In the genomic region with DNA sequence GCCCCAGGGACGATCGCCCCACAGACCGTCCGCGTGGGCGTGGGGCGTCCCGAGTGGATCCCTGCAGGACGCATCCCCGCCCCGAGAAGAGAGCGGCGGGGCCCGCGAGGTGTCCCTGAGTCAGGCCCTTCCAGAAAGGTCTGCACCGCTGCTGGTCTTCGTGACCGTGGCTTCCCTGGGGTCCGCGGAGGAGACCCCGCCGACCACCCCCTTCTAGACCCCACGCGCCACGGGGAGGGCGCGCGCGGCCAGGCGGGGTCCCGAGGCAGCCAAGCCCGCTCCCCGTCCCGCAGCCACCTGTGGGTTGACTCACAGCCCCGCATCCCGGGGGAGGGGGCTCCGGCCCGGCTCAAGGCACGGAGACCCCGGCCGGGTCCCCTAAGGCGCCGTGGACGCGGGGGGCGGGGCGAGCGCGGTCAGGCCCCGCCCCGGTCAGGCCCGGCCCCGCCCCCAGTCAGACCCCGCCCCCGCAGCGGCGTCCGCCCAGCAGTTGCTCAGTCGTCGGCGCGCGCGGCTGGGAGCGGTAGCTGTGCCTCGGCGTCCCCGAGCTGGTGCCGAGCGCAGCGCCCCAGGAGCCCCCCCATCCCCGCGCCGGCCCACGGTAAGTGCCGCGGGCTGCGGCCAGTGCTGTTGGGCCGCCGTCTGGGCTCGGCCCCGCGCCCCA, we compare ENCODE assay signal across 8 cellular contexts. TPM values are rescaled to one million over a fixed set of nuclear protein-coding genes. Genes with fewer than 3 reads are reported as not detected.
DNase-seq lines count a peak whose midpoint lies in the region; ATAC-seq, FAIRE-seq and TF ChIP-seq lines count a peak whose summit lies in the region.

A gene with protein sequence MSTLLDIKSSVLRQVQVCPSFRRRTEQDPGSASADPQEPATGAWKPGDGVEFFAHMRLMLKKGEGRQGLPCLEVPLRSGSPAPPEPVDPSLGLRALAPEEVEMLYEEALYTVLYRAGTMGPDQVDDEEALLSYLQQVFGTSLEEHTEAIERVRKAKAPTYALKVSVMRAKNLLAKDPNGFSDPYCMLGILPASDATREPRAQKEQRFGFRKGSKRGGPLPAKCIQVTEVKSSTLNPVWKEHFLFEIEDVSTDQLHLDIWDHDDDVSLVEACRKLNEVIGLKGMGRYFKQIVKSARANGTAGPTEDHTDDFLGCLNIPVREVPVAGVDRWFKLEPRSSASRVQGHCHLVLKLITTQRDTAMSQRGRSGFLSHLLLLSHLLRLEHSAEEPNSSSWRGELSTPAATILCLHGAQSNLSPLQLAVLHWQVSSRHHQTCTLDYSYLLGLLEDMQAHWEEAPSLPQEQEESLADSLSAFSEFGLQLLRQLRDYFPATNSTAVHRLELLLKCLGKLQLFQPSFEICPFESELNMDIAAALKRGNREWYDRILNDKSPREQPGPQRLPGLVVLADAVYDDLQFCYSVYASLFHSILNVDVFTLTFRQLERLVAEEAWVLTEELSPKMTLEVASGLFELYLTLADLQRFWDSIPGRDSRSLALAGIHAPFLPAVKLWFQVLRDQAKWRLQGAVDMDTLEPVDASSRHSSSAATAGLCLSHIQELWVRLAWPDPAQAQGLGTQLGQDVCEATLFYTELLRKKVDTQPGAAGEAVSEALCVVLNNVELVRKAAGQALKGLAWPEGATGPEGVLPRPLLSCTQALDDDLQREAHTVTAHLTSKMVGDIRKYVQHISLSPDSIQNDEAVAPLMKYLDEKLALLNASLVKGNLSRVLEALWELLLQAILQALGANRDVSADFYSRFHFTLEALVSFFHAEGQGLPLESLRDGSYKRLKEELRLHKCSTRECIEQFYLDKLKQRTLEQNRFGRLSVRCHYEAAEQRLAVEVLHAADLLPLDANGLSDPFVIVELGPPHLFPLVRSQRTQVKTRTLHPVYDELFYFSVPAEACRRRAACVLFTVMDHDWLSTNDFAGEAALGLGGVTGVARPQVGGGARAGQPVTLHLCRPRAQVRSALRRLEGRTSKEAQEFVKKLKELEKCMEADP (plus strand): TSS at position 497 of the 664 bp plus-strand sequence. CDS start 4,905 bp downstream, outside the sequence.

- H3K27me3 ChIP-seq in colonic mucosa (peaks cover 49% of the 10 kb centered on the region), thoracic aorta (replicated peaks; ENCODE audit: insufficient read depth) (peaks cover 10% of the 10 kb centered on the region)

- TF ChIP-seq POLR2A in H54 (IDR thresholded peaks at IDR 0.05; ENCODE audit: low read depth, low read length) = peak; percentile 51

- peaks cover 31% of the 10 kb centered on the region for H3K27me3 Mint-ChIP-seq in T-helper 2 cell treated with Interferon-gamma antibody and Interleukin-4, amounts not matched to agents 5 μg/mL and 100 μg/mL, for 36 hours (ENCODE audit: low read depth)
- H3K27me3 Mint-ChIP-seq in memory B cell = no peaks in the 10 kb centered on the region

- DNase-seq in H54 (ENCODE audit: insufficient read length, low spot score) (no peak), colonic mucosa (peak; percentile 64), memory B cell (ENCODE audit: low spot score in 2 of 2) (peak; percentile 59 to 69), thoracic aorta (ENCODE audit: low spot score) (no peak), dedifferentiated amniotic fluid mesenchymal stem cell (ENCODE audit: extremely low spot score) (no peak), HCEC 1CT (no peak)
- no peak for DNase-seq in T-helper 2 cell treated with Interferon-gamma antibody and Interleukin-4, amounts not matched to agents 5 μg/mL and 100 μg/mL, for 36 hours (ENCODE audit: low spot score)

- no peaks in the 10 kb centered on the region for H3K36me3 ChIP-seq in colonic mucosa
- H3K36me3 ChIP-seq in thoracic aorta = no peaks in the 10 kb centered on the region

- H3K9me3 Mint-ChIP-seq in T-helper 2 cell treated with Interferon-gamma antibody and Interleukin-4, amounts not matched to agents 5 μg/mL and 100 μg/mL, for 36 hours = no peaks in the 10 kb centered on the region
- no peaks in the 10 kb centered on the region for H3K9me3 Mint-ChIP-seq in memory B cell

- ATAC-seq in memory B cell (ENCODE audit: low read depth) = peak; percentile 39
- ATAC-seq in thoracic aorta (ENCODE audit: insufficient number of reproducible peaks, low FRiP score, low read depth) = no peak
- no peak for ATAC-seq in GM18909 (IDR thresholded peaks at IDR 0.05; ENCODE audit: poor library complexity, unreplicated experiment)

- H3K4me3 ChIP-seq in colonic mucosa (peak within 1 kb of the TSS; percentile 33), thoracic aorta (peak within 1 kb of the TSS; percentile 56)

- no peaks in the 10 kb centered on the region for H3K36me3 Mint-ChIP-seq in T-helper 2 cell treated with Interferon-gamma antibody and Interleukin-4, amounts not matched to agents 5 μg/mL and 100 μg/mL, for 36 hours (ENCODE audit: low read depth)
- H3K36me3 Mint-ChIP-seq in memory B cell = no peaks in the 10 kb centered on the region

- peak within 1 kb of the TSS; percentile 72 for H3K4me3 Mint-ChIP-seq in T-helper 2 cell treated with Interferon-gamma antibody and Interleukin-4, amounts not matched to agents 5 μg/mL and 100 μg/mL, for 36 hours
- H3K4me3 Mint-ChIP-seq in memory B cell = peak within 1 kb of the TSS; percentile 84

- H3K27ac ChIP-seq in colonic mucosa = no peak within 1 kb of the TSS
- H3K27ac ChIP-seq in thoracic aorta = no peak within 1 kb of the TSS

- H3K4me1 ChIP-seq in colonic mucosa (peaks cover 19% of the 10 kb centered on the region), thoracic aorta (ENCODE audit: control insufficient read depth in 1 of 2, low read depth in 2 of 2) (peaks cover 12 to 26% of the 10 kb centered on the region in 2 donors)

- no peak for FAIRE-seq in H54 (lab: Jason Lieb, UNC)

- H3K27ac Mint-ChIP-seq in T-helper 2 cell treated with Interferon-gamma antibody and Interleukin-4, amounts not matched to agents 5 μg/mL and 100 μg/mL, for 36 hours = no peak within 1 kb of the TSS
- H3K27ac Mint-ChIP-seq in memory B cell = peak within 1 kb of the TSS; percentile 97

- H3K4me1 Mint-ChIP-seq in T-helper 2 cell treated with Interferon-gamma antibody and Interleukin-4, amounts not matched to agents 5 μg/mL and 100 μg/mL, for 36 hours (ENCODE audit: low read depth) = peaks cover 12% of the 10 kb centered on the region
- H3K4me1 Mint-ChIP-seq in memory B cell = peaks cover 6% of the 10 kb centered on the region

- H3K9ac ChIP-seq in colonic mucosa (ENCODE audit: low read depth in 2 of 2, low read length in 2 of 2) = peak within 1 kb of the TSS in 1 of 2 donors; percentile 60

- no peaks in the 10 kb centered on the region for H3K9me3 ChIP-seq in colonic mucosa
- H3K9me3 ChIP-seq in thoracic aorta = peaks cover 5% of the 10 kb centered on the region

- intact Hi-C loops in colonic mucosa (cut with DNase I) = no loop called here

- TF ChIP-seq CTCF in colonic mucosa (IDR thresholded peaks at IDR 0.05) (no peak), thoracic aorta (IDR thresholded peaks at IDR 0.05) (no peak)

RNA-seq across cellular contexts. Expression of the gene that starts here (rescaled TPM):
- total RNA-seq in colonic mucosa = 1 to 10 TPM; 5.5 to 9.8 TPM
- 10 to 100 TPM in 1 of 2 donors, 1 to 10 TPM in 1; 2.5 to 15.7 TPM for total RNA-seq in thoracic aorta

Comparison
In these comparisons a context has a peak if more than half of its experiments do, and no peak if none do; other contexts are left out.
1. DNase-seq: peak in colonic mucosa (single experiment) and memory B cell (2 of 2); none in H54 (single experiment), T-helper 2 cell treated with Interferon-gamma antibody and Interleukin-4, amounts not matched to agents 5 μg/mL and 100 μg/mL, for 36 hours (single experiment), thoracic aorta (single experiment), dedifferentiated amniotic fluid mesenchymal stem cell (single experiment) and HCEC 1CT (single experiment).